Comparison of ENCODE assay signal across 15 cellular contexts in genomic region chr3:71890356-71890931, GRCh38.
DNase-seq lines count a peak whose midpoint lies in the region; ATAC-seq and TF ChIP-seq lines count a peak whose summit lies in the region.
"Had no signal": no experiment of that assay in that cellular context is flagged by ENCODE, and none has a peak within 500 bp of the region (broad histone marks: within the 10 kb centered on the region; RNA-seq: fewer than 3 reads in every experiment).

No MANE protein-coding gene starts in this region.

- H3K4me2 ChIP-seq in hepatocyte: no peak overlapping the region

- WGBS in gastroesophageal sphincter (ENCODE audit: low coverage in 1 of 2), 2 donors: 17 to 18% methylated on average over 1 to 2 of the region's 4 CpGs
- WGBS in right cardiac atrium: 29% methylated on average over 4 of the region's 4 CpGs
- WGBS in hepatocyte (ENCODE audit: low lambda C conversion rate, missing lambda C conversion rate): 88% methylated on average over 4 of the region's 4 CpGs

- DNase-seq in cardiac muscle cell (ENCODE audit: low read depth in 1 of 2, low spot score in 1 of 2): peak; percentile 35 to 67
- no peak for DNase-seq in right atrium auricular region (ENCODE audit: low spot score)
- DNase-seq in right cardiac atrium: peak in 1 of 3 donors; percentile 33
- DNase-seq in NCI-H2171 treated with DMSO at 0.1 percent for 48 hours (lab: John Stamatoyannopoulos, UW): no peak
- DNase-seq in NCI-H2196 (lab: John Stamatoyannopoulos, UW; ENCODE audit: unreplicated experiment): no peak
- DNase-seq in hepatocyte (ENCODE audit: low spot score): no peak
- DNase-seq: ACHN; CD4-positive, CD25-positive, alpha-beta regulatory T cell; DMS153; DMS79 treated with DMSO at 0.1 percent for 48 hours; EL; GM23248; H7 had no signal

- no peaks in the 10 kb centered on the region for H3K9me2 ChIP-seq in hepatocyte (replicated peaks; ENCODE audit: insufficient read depth)

- H3K79me2 ChIP-seq in hepatocyte: no peaks in the 10 kb centered on the region

- ATAC-seq in gastroesophageal sphincter: peak; percentile 86
- ATAC-seq in right cardiac atrium: peak; percentile 64 to 87

- peaks cover 14% of the 10 kb centered on the region for H3K27me3 ChIP-seq in cardiac muscle cell
- H3K27me3 ChIP-seq in right atrium auricular region: no peaks in the 10 kb centered on the region
- H3K27me3 ChIP-seq in gastroesophageal sphincter: no peaks in the 10 kb centered on the region
- peaks cover 2% of the 10 kb centered on the region for H3K27me3 ChIP-seq in right cardiac atrium (ENCODE audit: control insufficient read depth, insufficient read depth)
- H3K27me3 ChIP-seq in hepatocyte: no peaks in the 10 kb centered on the region
- H3K27me3 ChIP-seq: BLaER1 treated with 17β-estradiol and CSF1 and Interleukin-3, amounts not matched to agents 10 nM and 100 nM had no signal

- H3K4me1 ChIP-seq in cardiac muscle cell (ENCODE audit: low read depth) (peaks cover 6% of the 10 kb centered on the region), right atrium auricular region (peaks cover 0 to 3% of the 10 kb centered on the region in 2 donors), gastroesophageal sphincter (peaks cover 0 to 20% (median 9%) of the 10 kb centered on the region in 3 donors), right cardiac atrium (ENCODE audit: control insufficient read depth, insufficient read depth, low read length) (no peaks in the 10 kb centered on the region), hepatocyte (ENCODE audit: insufficient read depth) (no peaks in the 10 kb centered on the region)

- no peaks in the 10 kb centered on the region for H3K9me3 ChIP-seq in cardiac muscle cell (ENCODE audit: low read depth)
- no peaks in the 10 kb centered on the region for H3K9me3 ChIP-seq in right atrium auricular region
- H3K9me3 ChIP-seq in gastroesophageal sphincter: no peaks in the 10 kb centered on the region
- H3K9me3 ChIP-seq in right cardiac atrium (ENCODE audit: control insufficient read depth, low read length): no peaks in the 10 kb centered on the region
- no peaks in the 10 kb centered on the region for H3K9me3 ChIP-seq in hepatocyte (ENCODE audit: low read depth)

- H3K27ac ChIP-seq in cardiac muscle cell (peak overlapping the region; percentile 20), right atrium auricular region (peak overlapping the region in 1 of 2 donors; percentile 43), gastroesophageal sphincter (peak overlapping the region; percentile 64 to 83 (median 80)), right cardiac atrium (ENCODE audit: low read length) (peak overlapping the region; percentile 61), hepatocyte (no peak overlapping the region)
- H3K27ac ChIP-seq: BLaER1 treated with 17β-estradiol and CSF1 and Interleukin-3, amounts not matched to agents 10 nM and 100 nM; GM23248 had no signal

- intact Hi-C loops in right cardiac atrium (cut with DNase I): no loop called here

- TF ChIP-seq POLR2A in gastroesophageal sphincter (IDR thresholded peaks at IDR 0.05): no peak

- TF ChIP-seq CTCF in cardiac muscle cell (IDR thresholded peaks at IDR 0.05; ENCODE audit: low read depth, low read length): no peak
- TF ChIP-seq CTCF in right atrium auricular region (IDR thresholded peaks at IDR 0.05): no peak
- no peak for TF ChIP-seq CTCF in gastroesophageal sphincter (IDR thresholded peaks at IDR 0.05)
- no peak for TF ChIP-seq CTCF in hepatocyte (IDR thresholded peaks at IDR 0.05; ENCODE audit: poor library complexity)

- TF ChIP-seq EP300 in gastroesophageal sphincter (IDR thresholded peaks at IDR 0.05): no peak

- H2AFZ ChIP-seq in hepatocyte: no peak overlapping the region
- H2AFZ ChIP-seq: GM23248 had no signal

- no peaks in the 10 kb centered on the region for H4K20me1 ChIP-seq in hepatocyte (ENCODE audit: insufficient read depth, poor library complexity, severe bottlenecking)
- H4K20me1 ChIP-seq: BLaER1 treated with 17β-estradiol and CSF1 and Interleukin-3, amounts not matched to agents 10 nM and 100 nM had no signal

- no peaks in the 10 kb centered on the region for H3K36me3 ChIP-seq in cardiac muscle cell
- no peaks in the 10 kb centered on the region for H3K36me3 ChIP-seq in right atrium auricular region
- H3K36me3 ChIP-seq in gastroesophageal sphincter: no peaks in the 10 kb centered on the region
- no peaks in the 10 kb centered on the region for H3K36me3 ChIP-seq in hepatocyte (replicated peaks; ENCODE audit: insufficient read depth, low read depth)
- H3K36me3 ChIP-seq: BLaER1 treated with 17β-estradiol and CSF1 and Interleukin-3, amounts not matched to agents 10 nM and 100 nM had no signal

- H3K4me3 ChIP-seq in cardiac muscle cell (no peak overlapping the region), right atrium auricular region (no peak overlapping the region), gastroesophageal sphincter (no peak overlapping the region), right cardiac atrium (ENCODE audit: low read length) (no peak overlapping the region), hepatocyte (no peak overlapping the region)
- H3K4me3 ChIP-seq: BLaER1 treated with 17β-estradiol and CSF1 and Interleukin-3, amounts not matched to agents 10 nM and 100 nM; GM23248 had no signal

Comparison
In these comparisons a context has a peak if more than half of its experiments do, and no peak if none do; other contexts are left out.
1. DNase-seq: peak in cardiac muscle cell (2 of 2); none in right atrium auricular region (single experiment), NCI-H2171 treated with DMSO at 0.1 percent for 48 hours (single experiment), NCI-H2196 (single experiment) and hepatocyte (single experiment).